9 cellular contexts compared by ENCODE assay signal in genomic region chr5:77893225-77893860, GRCh38.
A peak's percentile ranks its signal among the peaks of the same experiment; 100 is the strongest.
DNase-seq lines count a peak whose midpoint lies in the region; ATAC-seq lines count a peak whose summit lies in the region.
"Had no signal": no experiment of that assay in that cellular context is flagged by ENCODE, and none has a peak within 500 bp of the region (broad histone marks: within the 10 kb centered on the region; RNA-seq: fewer than 3 reads in every experiment).

No MANE protein-coding gene starts in this region.

- H3K27me3 Mint-ChIP-seq in activated CD4-positive, alpha-beta memory T cell treated with anti-CD3 and anti-CD28 coated beads for 36 hours = no peaks in the 10 kb centered on the region
- H3K27me3 Mint-ChIP-seq in activated CD4-positive, alpha-beta memory T cell treated with anti-CD3 and anti-CD28 coated beads, Interleukin-2, amount 10 ng/mL, durations not matched to agents 7 days and 5 days = no peaks in the 10 kb centered on the region
- no peaks in the 10 kb centered on the region for H3K27me3 Mint-ChIP-seq in activated CD8-positive, alpha-beta memory T cell treated with anti-CD3 and anti-CD28 coated beads, Interleukin-2, amount 10 ng/mL, durations not matched to agents 7 days and 5 days

- H3K4me1 Mint-ChIP-seq in activated CD4-positive, alpha-beta memory T cell treated with anti-CD3 and anti-CD28 coated beads for 36 hours (ENCODE audit: low read depth) = peaks cover 4% of the 10 kb centered on the region
- H3K4me1 Mint-ChIP-seq in activated CD4-positive, alpha-beta memory T cell treated with anti-CD3 and anti-CD28 coated beads, Interleukin-2, amount 10 ng/mL, durations not matched to agents 7 days and 5 days = no peaks in the 10 kb centered on the region
- no peaks in the 10 kb centered on the region for H3K4me1 Mint-ChIP-seq in activated CD8-positive, alpha-beta memory T cell treated with anti-CD3 and anti-CD28 coated beads, Interleukin-2, amount 10 ng/mL, durations not matched to agents 7 days and 5 days
- H3K4me1 Mint-ChIP-seq: CD4-positive, CD25-positive, alpha-beta regulatory T cell had no signal

- no peaks in the 10 kb centered on the region for H3K36me3 Mint-ChIP-seq in activated CD4-positive, alpha-beta memory T cell treated with anti-CD3 and anti-CD28 coated beads for 36 hours
- no peaks in the 10 kb centered on the region for H3K36me3 Mint-ChIP-seq in activated CD4-positive, alpha-beta memory T cell treated with anti-CD3 and anti-CD28 coated beads, Interleukin-2, amount 10 ng/mL, durations not matched to agents 7 days and 5 days (ENCODE audit: low read depth)
- H3K36me3 Mint-ChIP-seq in activated CD8-positive, alpha-beta memory T cell treated with anti-CD3 and anti-CD28 coated beads, Interleukin-2, amount 10 ng/mL, durations not matched to agents 7 days and 5 days = no peaks in the 10 kb centered on the region
- H3K36me3 Mint-ChIP-seq: CD4-positive, CD25-positive, alpha-beta regulatory T cell had no signal

- H3K27ac Mint-ChIP-seq in activated CD4-positive, alpha-beta memory T cell treated with anti-CD3 and anti-CD28 coated beads for 36 hours = no peak overlapping the region
- no peak overlapping the region for H3K27ac Mint-ChIP-seq in activated CD4-positive, alpha-beta memory T cell treated with anti-CD3 and anti-CD28 coated beads, Interleukin-2, amount 10 ng/mL, durations not matched to agents 7 days and 5 days
- no peak overlapping the region for H3K27ac Mint-ChIP-seq in activated CD8-positive, alpha-beta memory T cell treated with anti-CD3 and anti-CD28 coated beads, Interleukin-2, amount 10 ng/mL, durations not matched to agents 7 days and 5 days

- no peaks in the 10 kb centered on the region for H3K9me3 Mint-ChIP-seq in activated CD4-positive, alpha-beta memory T cell treated with anti-CD3 and anti-CD28 coated beads for 36 hours
- no peaks in the 10 kb centered on the region for H3K9me3 Mint-ChIP-seq in activated CD4-positive, alpha-beta memory T cell treated with anti-CD3 and anti-CD28 coated beads, Interleukin-2, amount 10 ng/mL, durations not matched to agents 7 days and 5 days
- no peaks in the 10 kb centered on the region for H3K9me3 Mint-ChIP-seq in activated CD8-positive, alpha-beta memory T cell treated with anti-CD3 and anti-CD28 coated beads, Interleukin-2, amount 10 ng/mL, durations not matched to agents 7 days and 5 days (ENCODE audit: low read depth)
- H3K9me3 Mint-ChIP-seq: CD4-positive, CD25-positive, alpha-beta regulatory T cell had no signal

- ATAC-seq in activated CD4-positive, CD25-positive, alpha-beta regulatory T cell treated with anti-CD3 and anti-CD28 coated beads, Interleukin-2, amount 50 U/mL, for 24 hours = no peak
- no peak for ATAC-seq in activated CD8-positive, alpha-beta memory T cell treated with anti-CD3 and anti-CD28 coated beads, Interleukin-2, amount 10 ng/mL, durations not matched to agents 7 days and 5 days

- CTCF ChIA-PET in activated CD4-positive, alpha-beta memory T cell treated with anti-CD3 and anti-CD28 coated beads for 36 hours (lab: Charles Lee) = no interaction called here
- CTCF ChIA-PET in activated CD4-positive, alpha-beta memory T cell treated with anti-CD3 and anti-CD28 coated beads, Interleukin-2, amount 10 ng/mL, durations not matched to agents 7 days and 5 days (lab: Charles Lee) = no interaction called here
- CTCF ChIA-PET in activated CD8-positive, alpha-beta memory T cell treated with anti-CD3 and anti-CD28 coated beads, Interleukin-2, amount 10 ng/mL, durations not matched to agents 7 days and 5 days (lab: Charles Lee) = no interaction called here

- POLR2A ChIA-PET in activated CD4-positive, alpha-beta memory T cell treated with anti-CD3 and anti-CD28 coated beads for 36 hours (lab: Charles Lee) = no interaction called here
- POLR2A ChIA-PET in activated CD4-positive, alpha-beta memory T cell treated with anti-CD3 and anti-CD28 coated beads, Interleukin-2, amount 10 ng/mL, durations not matched to agents 7 days and 5 days (lab: Charles Lee) = no interaction called here

- peak; percentile 29 for DNase-seq in activated CD4-positive, alpha-beta memory T cell treated with anti-CD3 and anti-CD28 coated beads for 36 hours
- no peak for DNase-seq in activated CD4-positive, alpha-beta memory T cell treated with anti-CD3 and anti-CD28 coated beads, Interleukin-2, amount 10 ng/mL, durations not matched to agents 7 days and 5 days
- DNase-seq in T1000 (lab: John Stamatoyannopoulos, UW) (peak; percentile 78), globus pallidus (ENCODE audit: low spot score) (peak; percentile 63), stromal cell of bone marrow (ENCODE audit: low read depth) (peak; percentile 98), KG1 (lab: John Stamatoyannopoulos, UW) (no peak)
- DNase-seq in activated CD8-positive, alpha-beta memory T cell treated with anti-CD3 and anti-CD28 coated beads, Interleukin-2, amount 10 ng/mL, durations not matched to agents 7 days and 5 days = no peak
- DNase-seq: CD4-positive, CD25-positive, alpha-beta regulatory T cell had no signal

- H3K4me3 Mint-ChIP-seq in activated CD4-positive, alpha-beta memory T cell treated with anti-CD3 and anti-CD28 coated beads for 36 hours = no peak overlapping the region
- H3K4me3 Mint-ChIP-seq in activated CD4-positive, alpha-beta memory T cell treated with anti-CD3 and anti-CD28 coated beads, Interleukin-2, amount 10 ng/mL, durations not matched to agents 7 days and 5 days = no peak overlapping the region
- no peak overlapping the region for H3K4me3 Mint-ChIP-seq in activated CD8-positive, alpha-beta memory T cell treated with anti-CD3 and anti-CD28 coated beads, Interleukin-2, amount 10 ng/mL, durations not matched to agents 7 days and 5 days
- H3K4me3 Mint-ChIP-seq: CD4-positive, CD25-positive, alpha-beta regulatory T cell had no signal

- intact Hi-C loops in activated CD4-positive, alpha-beta memory T cell treated with anti-CD3 and anti-CD28 coated beads for 36 hours (cut with micrococcal nuclease) = no loop called here

Comparison
In these comparisons a context has a peak if more than half of its experiments do, and no peak if none do; other contexts are left out.
1. DNase-seq: peak in activated CD4-positive, alpha-beta memory T cell treated with anti-CD3 and anti-CD28 coated beads for 36 hours (single experiment), T1000 (single experiment), globus pallidus (single experiment) and stromal cell of bone marrow (single experiment); none in activated CD4-positive, alpha-beta memory T cell treated with anti-CD3 and anti-CD28 coated beads, Interleukin-2, amount 10 ng/mL, durations not matched to agents 7 days and 5 days (single experiment), KG1 (single experiment) and activated CD8-positive, alpha-beta memory T cell treated with anti-CD3 and anti-CD28 coated beads, Interleukin-2, amount 10 ng/mL, durations not matched to agents 7 days and 5 days (single experiment).